Comparison of ENCODE assay signal across 13 cellular contexts in the genomic region with DNA sequence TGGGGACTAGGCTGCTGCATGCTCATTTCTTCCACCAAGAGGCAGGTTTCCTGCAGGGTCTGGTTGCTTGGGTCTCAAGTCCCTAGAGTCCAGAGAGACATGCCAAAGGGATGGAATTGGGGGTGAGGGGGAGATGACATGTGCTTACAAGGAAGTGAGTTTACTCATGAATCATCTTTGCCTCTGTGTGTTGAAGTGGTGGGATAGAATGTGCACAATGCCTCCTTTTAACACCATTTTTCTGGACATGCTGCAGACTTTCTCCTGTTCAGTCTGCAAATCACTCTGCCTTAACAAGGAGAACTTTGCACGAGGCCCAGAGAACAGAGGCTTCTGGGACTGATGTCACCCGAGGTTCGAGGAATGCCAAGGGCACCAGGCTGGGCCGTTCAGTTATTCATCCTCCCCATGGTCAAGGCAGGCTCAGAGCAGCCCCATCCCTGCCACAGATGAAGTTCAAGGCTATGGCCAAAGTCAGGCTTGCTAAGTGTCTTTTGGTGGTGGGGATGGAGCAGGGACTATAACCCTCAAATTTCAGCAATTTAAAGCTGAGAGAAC. TPM values are rescaled to one million over a fixed set of nuclear protein-coding genes. Genes with fewer than 3 reads are reported as not detected.
DNase-seq lines count a peak whose midpoint lies in the region; ATAC-seq, FAIRE-seq and TF ChIP-seq lines count a peak whose summit lies in the region.
"Had no signal": no experiment of that assay in that cellular context is flagged by ENCODE, and none has a peak within 500 bp of the region (broad histone marks: within the 10 kb centered on the region; RNA-seq: fewer than 3 reads in every experiment).

No MANE protein-coding gene starts in this region.

- DNase-seq in AG04450 (ENCODE audit: low read depth, low spot score): no peak
- peak; percentile 63 for DNase-seq in astrocyte (ENCODE audit: low read depth)
- DNase-seq in iris pigment epithelial cell (ENCODE audit: low read depth): peak; percentile 73
- DNase-seq in pancreas: no peak
- DNase-seq in ovary: no peak
- DNase-seq: activated CD4-positive, CD25-positive, alpha-beta regulatory T cell; cortex of kidney; DMS79; immature natural killer cell had no signal

- no peaks in the 10 kb centered on the region for H3K36me3 ChIP-seq in HUES48 (ENCODE audit: control insufficient read depth, insufficient read depth, low read length)
- H3K36me3 ChIP-seq in astrocyte (ENCODE audit: insufficient read depth, low read length): no peaks in the 10 kb centered on the region
- H3K36me3 ChIP-seq in pancreas: no peaks in the 10 kb centered on the region
- H3K36me3 ChIP-seq in ovary: no peaks in the 10 kb centered on the region
- H3K36me3 ChIP-seq: tibial nerve had no signal

- H3K27me3 ChIP-seq in AG04450 (ENCODE audit: control insufficient read depth, insufficient read depth, low read length) (no peaks in the 10 kb centered on the region), HUES48 (ENCODE audit: control insufficient read depth, insufficient read depth, low read length) (no peaks in the 10 kb centered on the region), astrocyte (ENCODE audit: insufficient read depth, low read length) (no peaks in the 10 kb centered on the region), pancreas (no peaks in the 10 kb centered on the region), ovary (no peaks in the 10 kb centered on the region)
- H3K27me3 ChIP-seq: tibial nerve had no signal

- H3K4me1 Mint-ChIP-seq in astrocyte (ENCODE audit: low read depth, unreplicated experiment): peaks cover 23% of the 10 kb centered on the region

- H3K4me3 ChIP-seq in AG04450 (ENCODE audit: low read depth, low read length) (no peak overlapping the region), HUES48 (ENCODE audit: low read depth, low read length) (no peak overlapping the region), astrocyte (ENCODE audit: insufficient read depth, low read depth, low read length) (no peak overlapping the region), pancreas (no peak overlapping the region), ovary (no peak overlapping the region)
- H3K4me3 ChIP-seq: tibial nerve had no signal

- H3K27me3 Mint-ChIP-seq in astrocyte (ENCODE audit: low read depth, unreplicated experiment): no peaks in the 10 kb centered on the region

- TF ChIP-seq CTCF in AG04450 (IDR thresholded peaks at IDR 0.05; ENCODE audit: low read depth, low read length): no peak
- no peak for TF ChIP-seq CTCF in astrocyte (IDR thresholded peaks at IDR 0.05; ENCODE audit: insufficient read depth, low read depth, low read length)
- TF ChIP-seq CTCF in pancreas (IDR thresholded peaks at IDR 0.05): no peak
- no peak for TF ChIP-seq CTCF in ovary (IDR thresholded peaks at IDR 0.05)

- no peak overlapping the region for H3K9ac ChIP-seq in HUES48 (ENCODE audit: low read depth, low read length)
- H3K9ac ChIP-seq in astrocyte (ENCODE audit: low read length): peak overlapping the region; percentile 12

- intact Hi-C loops in pancreas (cut with DNase I): no loop called here
- intact Hi-C loops in ovary (cut with DNase I): no loop called here

- FAIRE-seq in astrocyte (lab: Jason Lieb, UNC): peak; percentile 69
- no peak for FAIRE-seq in pancreas (lab: Jason Lieb, UNC)

- H3K79me2 ChIP-seq in astrocyte (ENCODE audit: insufficient read depth, low read length): no peaks in the 10 kb centered on the region

- H4K20me1 ChIP-seq in astrocyte (ENCODE audit: insufficient read depth, low read length): no peaks in the 10 kb centered on the region

- H3K4me2 ChIP-seq in astrocyte (ENCODE audit: low read length): peak overlapping the region; percentile 56

- H3K4me1 ChIP-seq in HUES48 (ENCODE audit: control insufficient read depth, insufficient read depth, low read length) (peaks cover 28% of the 10 kb centered on the region), astrocyte (ENCODE audit: insufficient read depth, low read length) (peaks cover 12% of the 10 kb centered on the region), pancreas (no peaks in the 10 kb centered on the region), ovary (ENCODE audit: insufficient read depth) (peaks cover 1% of the 10 kb centered on the region)

- TF ChIP-seq POLR2A in ovary (IDR thresholded peaks at IDR 0.05): no peak

- no peaks in the 10 kb centered on the region for H3K9me3 Mint-ChIP-seq in astrocyte (ENCODE audit: unreplicated experiment)
- H3K9me3 Mint-ChIP-seq: immature natural killer cell had no signal

- 41 to 46% methylated on average over 4 of the region's 4 CpGs for WGBS in pancreas, 2 donors
- WGBS in ovary, 3 donors: 46 to 54% (median 51%) methylated on average over 4 of the region's 4 CpGs

- H3K36me3 Mint-ChIP-seq in astrocyte (ENCODE audit: low read depth, unreplicated experiment): no peaks in the 10 kb centered on the region
- H3K36me3 Mint-ChIP-seq: immature natural killer cell had no signal

- no peak overlapping the region for H3K4me3 Mint-ChIP-seq in astrocyte (ENCODE audit: unreplicated experiment)
- H3K4me3 Mint-ChIP-seq: immature natural killer cell had no signal

- CTCF ChIA-PET in AG04450 (lab: Charles Lee): interaction anchor here (1.5 kb wide), 1 partner anchor 58 kb away, joined by 3 read pairs; no protein-coding TSS in a partner anchor

- H3K27ac ChIP-seq in AG04450 (ENCODE audit: low read depth, low read length): peak overlapping the region; percentile 47
- peak overlapping the region; percentile 66 for H3K27ac ChIP-seq in HUES48 (ENCODE audit: low read depth, low read length)
- H3K27ac ChIP-seq in astrocyte (ENCODE audit: low read depth, low read length): no peak overlapping the region
- no peak overlapping the region for H3K27ac ChIP-seq in pancreas
- H3K27ac ChIP-seq in ovary: no peak overlapping the region
- H3K27ac ChIP-seq: tibial nerve had no signal

- no peak for TF ChIP-seq EP300 in ovary (IDR thresholded peaks at IDR 0.05)

- peak overlapping the region; percentile 84 for H3K27ac Mint-ChIP-seq in astrocyte (ENCODE audit: unreplicated experiment)
- H3K27ac Mint-ChIP-seq: immature natural killer cell had no signal

- POLR2A ChIA-PET in AG04450 (lab: Yijun Ruan, JAX): interaction anchor here (0.6 to 1.1 kb wide), 2 partner anchors 13 to 168 kb away, joined by 4 to 6 read pairs; no protein-coding TSS in a partner anchor

- H3K9me3 ChIP-seq in AG04450 (ENCODE audit: control insufficient read depth, insufficient read depth, low read length) (no peaks in the 10 kb centered on the region; the same call in 1 of the 2 replicates), HUES48 (ENCODE audit: control insufficient read depth, insufficient read depth, low read length) (no peaks in the 10 kb centered on the region), astrocyte (ENCODE audit: insufficient read depth, low read depth, low read length) (no peaks in the 10 kb centered on the region), pancreas (no peaks in the 10 kb centered on the region), ovary (no peaks in the 10 kb centered on the region)
- H3K9me3 ChIP-seq: tibial nerve had no signal

- ATAC-seq in pancreas: no peak
- no peak for ATAC-seq in HG02884 (IDR thresholded peaks at IDR 0.05; ENCODE audit: unreplicated experiment)
- ATAC-seq in GM21737 (IDR thresholded peaks at IDR 0.05; ENCODE audit: unreplicated experiment): no peak

- no peak overlapping the region for H2AFZ ChIP-seq in astrocyte (ENCODE audit: low read depth, low read length)

RNA-seq across cellular contexts. Expression of gene DUSP5, which starts 9.5 kb away (rescaled TPM):
- polyA plus RNA-seq in AG04450 (2011; rRNA removed): 35.7 and 39.6 TPM in 2 replicates
- polyA minus RNA-seq in AG04450 (2011; rRNA and poly(A)+ RNA removed): 93.1 and 158 TPM in 2 replicates
- 35.0 and 36.4 TPM in 2 replicates for total RNA-seq in astrocyte
- 10 to 100 TPM in 1 of 6 donors, 1 to 10 TPM in 5; 2.7 to 11.8 (median 3.8) TPM for total RNA-seq in pancreas
- polyA plus RNA-seq in pancreas: 10 to 100 TPM in 1 of 2 donors, 1 to 10 TPM in 1; 7.2 to 12.8 TPM
- 10 to 100 TPM in 3 of 7 donors, 1 to 10 TPM in 4; 2.5 to 21.6 (median 6.2) TPM for total RNA-seq in ovary
- polyA plus RNA-seq in ovary: 10 to 100 TPM in 1 of 2 donors, 1 to 10 TPM in 1; 5.4 to 11.2 TPM

Comparison
In these comparisons a context has a peak if more than half of its experiments do, and no peak if none do; other contexts are left out.
1. DNase-seq: peak in astrocyte (single experiment) and iris pigment epithelial cell (single experiment); none in AG04450 (single experiment), pancreas (0 of 6) and ovary (0 of 5).
2. H3K27ac ChIP-seq: peak in AG04450 (single experiment) and HUES48 (single experiment); none in astrocyte (single experiment), pancreas (0 of 4) and ovary (0 of 2).